In the genomic region with DNA sequence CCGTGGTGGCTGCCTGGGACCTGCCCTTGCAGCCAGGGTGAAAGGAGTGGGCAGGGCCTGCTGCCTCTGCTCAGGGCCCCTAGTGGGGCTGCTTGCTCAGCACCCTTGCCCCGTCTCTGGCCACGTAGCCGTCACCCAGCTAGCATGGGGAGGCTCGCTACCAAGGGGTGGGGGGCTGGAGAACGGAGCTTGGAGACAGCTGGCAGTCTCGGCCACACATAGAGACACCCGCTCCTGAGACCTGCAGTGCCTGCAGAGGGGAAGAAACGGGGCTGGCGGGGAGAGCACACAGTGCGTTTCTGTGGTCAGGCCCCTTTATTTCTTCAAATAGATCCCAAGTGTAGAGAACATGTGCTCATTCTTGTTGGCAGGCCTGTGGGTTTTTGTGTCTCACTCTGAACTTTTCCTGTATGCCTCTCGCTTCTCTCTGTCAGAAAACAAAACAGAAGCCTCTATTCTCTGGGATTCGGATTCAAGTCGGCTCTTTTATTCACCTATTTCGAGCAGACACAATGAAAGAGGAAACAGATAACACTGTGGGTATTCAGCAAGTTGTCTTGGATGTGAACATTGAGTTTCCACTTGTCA, we compare ENCODE assay signal across 18 cellular contexts. TPM values are rescaled to one million over a fixed set of nuclear protein-coding genes. Genes with fewer than 3 reads are reported as not detected.
DNase-seq lines count a peak whose midpoint lies in the region; ATAC-seq, FAIRE-seq and TF ChIP-seq lines count a peak whose summit lies in the region.
"Had no signal": no experiment of that assay in that cellular context is flagged by ENCODE, and none has a peak within 500 bp of the region (broad histone marks: within the 10 kb centered on the region; RNA-seq: fewer than 3 reads in every experiment).

No MANE protein-coding gene starts in this region.

- H3K27me3 ChIP-seq in A673 (replicated peaks; ENCODE audit: insufficient read depth, low read depth, low read length, poor library complexity) (no peaks in the 10 kb centered on the region), RWPE2 (ENCODE audit: insufficient read depth, poor library complexity, severe bottlenecking) (no peaks in the 10 kb centered on the region), endothelial cell of umbilical vein (ENCODE audit: control insufficient read depth in 2 of 2, insufficient read depth in 2 of 2, low read length in 2 of 2) (no peaks in the 10 kb centered on the region)
- no peaks in the 10 kb centered on the region for H3K27me3 ChIP-seq in CD8-positive, alpha-beta memory T cell (ENCODE audit: insufficient read depth, low read length, poor library complexity, severe bottlenecking)
- H3K27me3 ChIP-seq: vagina had no signal

- no peak for TF ChIP-seq POLR2A in endothelial cell of umbilical vein (IDR thresholded peaks at IDR 0.05; ENCODE audit: low read depth, low read length)

- FAIRE-seq in endothelial cell of umbilical vein (lab: Jason Lieb, UNC), result no peak
- FAIRE-seq: GM12891, GM19239 had no signal

- no peak for DNase-seq in A673 (ENCODE audit: low spot score)
- peak; percentile 70 for DNase-seq in RWPE2 (ENCODE audit: low spot score)
- DNase-seq in endothelial cell of umbilical vein (ENCODE audit: low read depth, low spot score), result peak; percentile 41
- peak; percentile 80 for DNase-seq in myocyte (ENCODE audit: low read depth)
- DNase-seq in NCI-H524 treated with DMSO at 0.1 percent for 48 hours (lab: John Stamatoyannopoulos, UW), result no peak
- DNase-seq in CD8-positive, alpha-beta memory T cell, result no peak
- DNase-seq: ACHN; activated CD4-positive, alpha-beta T cell treated with anti-CD3 and anti-CD28 coated beads, Interleukin-2, amount 10 ng/mL, durations not matched to agents 7 days and 5 days; activated effector memory CD4-positive, alpha-beta T cell treated with anti-CD3 and anti-CD28 coated beads, Interleukin-2, amount 50 U/mL, for 16 hours; DMS79; stimulated activated CD4-positive, alpha-beta T cell treated with anti-CD3 and anti-CD28 coated beads, Interleukin-12 subunit alpha, Interleukin-12 subunit beta, amount 100 ng/mL, for 4 hours; T-cell had no signal

- H4K20me1 ChIP-seq in endothelial cell of umbilical vein (replicated peaks; ENCODE audit: control insufficient read depth, extremely low read depth, insufficient read depth, low read length), result no peaks in the 10 kb centered on the region

- H3K27ac ChIP-seq in A673 (ENCODE audit: low read depth, low read length, poor library complexity, severe bottlenecking) (peak overlapping the region; percentile 39), RWPE2 (ENCODE audit: poor library complexity, severe bottlenecking) (no peak overlapping the region), endothelial cell of umbilical vein (ENCODE audit: insufficient read depth, low read depth, low read length) (no peak overlapping the region)
- H3K27ac ChIP-seq in CD8-positive, alpha-beta memory T cell (ENCODE audit: low read depth, low read length), result no peak overlapping the region
- H3K27ac ChIP-seq: vagina had no signal

- intact Hi-C loops in A673 (cut with micrococcal nuclease; ENCODE audit: unreplicated experiment), result no loop called here
- intact Hi-C loops in endothelial cell of umbilical vein (cut with micrococcal nuclease), result no loop called here

- no peak overlapping the region for H2AFZ ChIP-seq in endothelial cell of umbilical vein (ENCODE audit: low read depth, low read length)

- H3K4me3 ChIP-seq in A673 (ENCODE audit: low read depth, low read length, poor library complexity, severe bottlenecking) (no peak overlapping the region), RWPE2 (ENCODE audit: severe bottlenecking) (no peak overlapping the region), endothelial cell of umbilical vein (replicated peaks in 1 of 3; ENCODE audit: insufficient read depth in 1 of 3, low read depth in 1 of 3, low read length in 3 of 3) (no peak overlapping the region)
- no peak overlapping the region for H3K4me3 ChIP-seq in CD8-positive, alpha-beta memory T cell (ENCODE audit: low read length)
- H3K4me3 ChIP-seq: HAP-1, vagina had no signal

- H3K36me3 ChIP-seq in A673 (ENCODE audit: insufficient read depth, low read length, poor library complexity, severe bottlenecking) (no peaks in the 10 kb centered on the region), RWPE2 (ENCODE audit: low read depth) (no peaks in the 10 kb centered on the region; the same call in 1 of the 2 replicates), endothelial cell of umbilical vein (ENCODE audit: control insufficient read depth in 2 of 2, extremely low read depth in 1 of 2, insufficient read depth in 2 of 2, low read length in 2 of 2) (no peaks in the 10 kb centered on the region)
- no peaks in the 10 kb centered on the region for H3K36me3 ChIP-seq in CD8-positive, alpha-beta memory T cell (ENCODE audit: insufficient read depth, low read length)
- H3K36me3 ChIP-seq: HAP-1, vagina had no signal

- dilution Hi-C loops in endothelial cell of umbilical vein (cut with MboI; ENCODE audit: extremely low pct_ligation_motif_present, low sequenced_read_pairs), result no loop called here

- H3K4me1 Mint-ChIP-seq in CD8-positive, alpha-beta memory T cell, result peaks cover 3 to 12% (median 5%) of the 10 kb centered on the region in 3 donors
- H3K4me1 Mint-ChIP-seq: activated CD4-positive, alpha-beta T cell treated with anti-CD3 and anti-CD28 coated beads, Interleukin-2, amount 10 ng/mL, durations not matched to agents 7 days and 5 days had no signal

- CTCF ChIA-PET in A673 (lab: Charles Lee) (no interaction called here), endothelial cell of umbilical vein (lab: Charles Lee) (interaction anchor here (1.0 to 3.3 kb wide), 2 partner anchors 11 kb away, joined by 3 to 19 read pairs; no protein-coding TSS in a partner anchor)
- CTCF ChIA-PET in CD8-positive, alpha-beta memory T cell (lab: Charles Lee), result interaction anchor here (1.0 kb wide), 1 partner anchor 11 kb away, joined by 3 read pairs; no protein-coding TSS in a partner anchor

- H3K9me1 ChIP-seq in endothelial cell of umbilical vein (replicated peaks; ENCODE audit: control insufficient read depth, extremely low read depth, insufficient read depth, low read length), result no peaks in the 10 kb centered on the region

- no peak overlapping the region for H3K4me3 Mint-ChIP-seq in CD8-positive, alpha-beta memory T cell
- H3K4me3 Mint-ChIP-seq: activated CD4-positive, alpha-beta T cell treated with anti-CD3 and anti-CD28 coated beads, Interleukin-2, amount 10 ng/mL, durations not matched to agents 7 days and 5 days; T-cell had no signal

- peak overlapping the region in 1 of 8 donors; percentile 50 for H3K27ac Mint-ChIP-seq in CD8-positive, alpha-beta memory T cell
- H3K27ac Mint-ChIP-seq: activated CD4-positive, alpha-beta T cell treated with anti-CD3 and anti-CD28 coated beads, Interleukin-2, amount 10 ng/mL, durations not matched to agents 7 days and 5 days; T-cell had no signal

- H3K4me1 ChIP-seq in A673 (ENCODE audit: insufficient read depth, low read length, poor library complexity, severe bottlenecking) (no peaks in the 10 kb centered on the region), RWPE2 (ENCODE audit: insufficient read depth, poor library complexity, severe bottlenecking) (no peaks in the 10 kb centered on the region), endothelial cell of umbilical vein (ENCODE audit: control insufficient read depth, extremely low read depth, insufficient read depth, low read length) (peaks cover 12% of the 10 kb centered on the region)
- H3K4me1 ChIP-seq in CD8-positive, alpha-beta memory T cell (ENCODE audit: insufficient read depth, low read length), result no peaks in the 10 kb centered on the region
- H3K4me1 ChIP-seq: HAP-1 had no signal

- no peak overlapping the region for H3K4me2 ChIP-seq in endothelial cell of umbilical vein (ENCODE audit: insufficient read depth, low read length)

- no TSS peak for BruUV-seq in A673 (replicated peaks; lab: Mats Ljungman, UMichigan)
- no TSS peak for BruUV-seq in endothelial cell of umbilical vein (replicated peaks; lab: Mats Ljungman, UMichigan)

- ATAC-seq in RWPE2 (ENCODE audit: low read depth) (no peak), SK-N-SH treated with all-trans-retinoic acid at 6 μM for 48 hours (no peak), GM21423 (IDR thresholded peaks at IDR 0.05; ENCODE audit: unreplicated experiment) (no peak)

- TF ChIP-seq CTCF in A673 (conservative IDR thresholded peaks at IDR 0.05; ENCODE audit: low read depth, low read length), result no peak
- no peak for TF ChIP-seq CTCF in RWPE2 (IDR thresholded peaks at IDR 0.05; ENCODE audit: poor library complexity, severe bottlenecking)
- no peak for TF ChIP-seq CTCF in endothelial cell of umbilical vein (IDR thresholded peaks at IDR 0.05; ENCODE audit: extremely low read depth in 1 of 2, insufficient read depth in 1 of 2, low read depth in 1 of 2, low read length in 2 of 2)

- H3K9me3 ChIP-seq in A673 (ENCODE audit: low read depth, low read length, poor library complexity, severe bottlenecking) (peaks cover 4% of the 10 kb centered on the region), RWPE2 (ENCODE audit: severe bottlenecking) (peaks cover 2% of the 10 kb centered on the region), endothelial cell of umbilical vein (replicated peaks; ENCODE audit: control insufficient read depth, insufficient read depth, low read length) (no peaks in the 10 kb centered on the region)
- no peaks in the 10 kb centered on the region for H3K9me3 ChIP-seq in CD8-positive, alpha-beta memory T cell (ENCODE audit: low read length)
- H3K9me3 ChIP-seq: HAP-1, vagina had no signal

- peaks cover 0 to 3% (median 0%) of the 10 kb centered on the region in 5 donors for H3K9me3 Mint-ChIP-seq in CD8-positive, alpha-beta memory T cell

- no peak overlapping the region for H3K9ac ChIP-seq in endothelial cell of umbilical vein (replicated peaks; ENCODE audit: extremely low read depth, insufficient read depth, low read length)

- peaks cover 5% of the 10 kb centered on the region for H3K79me2 ChIP-seq in endothelial cell of umbilical vein (ENCODE audit: control insufficient read depth, insufficient read depth, low read length)

- peaks cover 1 to 7% (median 5%) of the 10 kb centered on the region in 3 donors for H3K36me3 Mint-ChIP-seq in CD8-positive, alpha-beta memory T cell

- no peaks in the 10 kb centered on the region for H3K27me3 Mint-ChIP-seq in CD8-positive, alpha-beta memory T cell
- H3K27me3 Mint-ChIP-seq: activated CD4-positive, alpha-beta T cell treated with anti-CD3 and anti-CD28 coated beads, Interleukin-2, amount 10 ng/mL, durations not matched to agents 7 days and 5 days; T-cell had no signal

- POLR2A ChIA-PET in A673 (lab: Charles Lee; ENCODE audit: low non-redundant PET), result no interaction called here
- POLR2A ChIA-PET in endothelial cell of umbilical vein (lab: Charles Lee), result no interaction called here
- POLR2A ChIA-PET in CD8-positive, alpha-beta memory T cell (lab: Charles Lee), result no interaction called here

RNA-seq across cellular contexts. Expression of a gene that starts 26.4 kb away (rescaled TPM):
- total RNA-seq in A673 (2021) (52.5 and 63.4 TPM in 2 replicates), endothelial cell of umbilical vein (80.1 and 86.3 TPM in 2 replicates), myocyte (240 and 302 TPM in 2 replicates)
- 52.6 and 52.7 TPM in 2 replicates for polyA plus RNA-seq in endothelial cell of umbilical vein
- polyA plus RNA-seq in endothelial cell of umbilical vein (2011; cell fraction: cytosol; rRNA removed), result 31.1 and 47.8 TPM in 2 replicates
- polyA plus RNA-seq in endothelial cell of umbilical vein (2011; cell fraction: nucleus; rRNA removed), result 192 and 247 TPM in 2 replicates
- 36.5 and 56.0 TPM in 2 replicates for polyA plus RNA-seq in endothelial cell of umbilical vein (2012)
- polyA minus RNA-seq in endothelial cell of umbilical vein, result 36.0 and 66.4 TPM in 2 replicates
- 14.6 TPM for polyA minus RNA-seq in endothelial cell of umbilical vein (2011; cell fraction: cytosol; rRNA and poly(A)+ RNA removed)
- polyA minus RNA-seq in endothelial cell of umbilical vein (2011; cell fraction: nucleus; rRNA and poly(A)+ RNA removed), result 53.1 and 93.3 TPM in 2 replicates
- 78.0 TPM for polyA plus RNA-seq in myocyte (2012)
- 10 to 100 TPM; 31.0 to 32.9 TPM for total RNA-seq in CD8-positive, alpha-beta memory T cell
- polyA plus RNA-seq in CD8-positive, alpha-beta memory T cell, result 6.5 TPM

RNA-seq across cellular contexts. Expression of a gene that starts 40.1 kb away (rescaled TPM):
- total RNA-seq in A673 (2021), result 41.8 and 48.0 TPM in 2 replicates
- total RNA-seq in endothelial cell of umbilical vein, result 37.9 and 47.2 TPM in 2 replicates
- polyA plus RNA-seq in endothelial cell of umbilical vein, result 18.6 and 19.0 TPM in 2 replicates
- 9.4 and 13.0 TPM in 2 replicates for polyA plus RNA-seq in endothelial cell of umbilical vein (2011; cell fraction: cytosol; rRNA removed)
- polyA plus RNA-seq in endothelial cell of umbilical vein (2011; cell fraction: nucleus; rRNA removed), result 40.7 and 43.6 TPM in 2 replicates
- polyA plus RNA-seq in endothelial cell of umbilical vein (2012), result 14.4 and 15.7 TPM in 2 replicates
- 24.1 and 26.7 TPM in 2 replicates for polyA minus RNA-seq in endothelial cell of umbilical vein
- 14.3 TPM for polyA minus RNA-seq in endothelial cell of umbilical vein (2011; cell fraction: cytosol; rRNA and poly(A)+ RNA removed)
- polyA minus RNA-seq in endothelial cell of umbilical vein (2011; cell fraction: nucleus; rRNA and poly(A)+ RNA removed), result 39.8 and 59.1 TPM in 2 replicates
- total RNA-seq in myocyte, result 80.5 and 147 TPM in 2 replicates
- 22.4 TPM for polyA plus RNA-seq in myocyte (2012)
- 10 to 100 TPM; 29.4 to 31.7 TPM for total RNA-seq in CD8-positive, alpha-beta memory T cell
- 13.0 TPM for polyA plus RNA-seq in CD8-positive, alpha-beta memory T cell

RNA-seq across cellular contexts. Expression of a gene that starts 57.4 kb away (rescaled TPM):
- total RNA-seq in A673 (2021) (2.1 and 2.7 TPM in 2 replicates), endothelial cell of umbilical vein (1.1 and 2.1 TPM in 2 replicates), myocyte (0.10 and 0.32 TPM in 2 replicates)
- polyA plus RNA-seq in endothelial cell of umbilical vein, result 0.06 and 0.22 TPM in 2 replicates
- 0.14 TPM in 2 replicates for polyA plus RNA-seq in endothelial cell of umbilical vein (2011; cell fraction: cytosol; rRNA removed)
- 0.76 and 0.90 TPM in 2 replicates for polyA plus RNA-seq in endothelial cell of umbilical vein (2011; cell fraction: nucleus; rRNA removed)
- polyA plus RNA-seq in endothelial cell of umbilical vein (2012), result not detected in 2 replicates
- 0.19 and 0.23 TPM in 2 replicates for polyA minus RNA-seq in endothelial cell of umbilical vein
- polyA minus RNA-seq in endothelial cell of umbilical vein (2011; cell fraction: cytosol; rRNA and poly(A)+ RNA removed), result not detected
- polyA minus RNA-seq in endothelial cell of umbilical vein (2011; cell fraction: nucleus; rRNA and poly(A)+ RNA removed), result 0.24 and 0.53 TPM in 2 replicates
- 0.26 TPM for polyA plus RNA-seq in myocyte (2012)
- 1 to 10 TPM; 1.4 to 2.9 TPM for total RNA-seq in CD8-positive, alpha-beta memory T cell
- 0.08 TPM for polyA plus RNA-seq in CD8-positive, alpha-beta memory T cell
- total RNA-seq: vagina had no signal

Comparison
In these comparisons a context has a peak if more than half of its experiments do, and no peak if none do; other contexts are left out.
1. DNase-seq: peak in RWPE2 (single experiment), endothelial cell of umbilical vein (single experiment) and myocyte (single experiment); none in A673 (single experiment), NCI-H524 treated with DMSO at 0.1 percent for 48 hours (single experiment) and CD8-positive, alpha-beta memory T cell (0 of 5).